Comparison of ENCODE assay signal across 8 cellular contexts in the genomic region with DNA sequence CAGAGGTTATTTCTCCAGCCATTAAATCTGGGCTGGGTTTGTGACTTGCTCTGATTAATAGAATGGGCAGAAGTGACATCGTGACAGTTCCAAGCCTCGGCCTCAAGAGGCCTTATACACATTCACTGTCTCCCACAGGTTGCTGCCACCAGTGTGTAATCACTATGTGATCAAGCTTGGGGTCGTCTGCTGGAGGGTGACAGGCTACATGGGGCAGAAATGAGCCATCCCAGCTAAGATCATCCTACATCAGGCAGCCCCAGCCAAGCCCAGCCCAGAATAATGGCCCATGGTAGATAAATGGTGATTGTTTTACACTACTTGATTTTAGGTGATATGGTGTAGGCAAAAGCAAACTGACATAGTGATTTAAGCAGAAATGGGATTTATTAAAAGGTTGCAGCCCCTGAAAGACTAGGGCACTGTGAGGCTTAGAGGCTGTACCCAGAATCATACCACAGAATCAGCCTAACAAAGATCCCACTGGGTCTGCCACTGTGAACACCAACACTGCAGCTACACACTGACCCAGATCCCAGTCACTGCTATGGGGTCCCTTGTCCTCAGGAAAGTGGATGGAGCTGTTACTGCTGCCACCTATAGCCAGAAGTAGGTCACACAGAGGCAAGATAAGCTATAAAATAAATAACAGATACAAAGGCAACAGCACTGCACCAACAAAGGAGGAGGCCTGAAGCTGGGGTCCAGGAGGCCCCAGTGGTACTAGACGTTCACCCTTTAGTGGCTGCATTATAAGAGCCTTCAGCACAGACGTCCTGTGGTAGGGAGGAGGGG.
A peak's percentile ranks its signal among the peaks of the same experiment; 100 is the strongest.
DNase-seq lines count a peak whose midpoint lies in the region; ATAC-seq, FAIRE-seq and TF ChIP-seq lines count a peak whose summit lies in the region.

No MANE protein-coding gene starts in this region.

- TF ChIP-seq CTCF in pancreas (IDR thresholded peaks at IDR 0.05) (no peak), gastroesophageal sphincter (IDR thresholded peaks at IDR 0.05) (no peak), esophagus squamous epithelium (IDR thresholded peaks at IDR 0.05) (no peak)

- 75 to 76% methylated on average over 5 of the region's 5 CpGs for WGBS in pancreas, 2 donors
- 62% methylated on average over 2 of the region's 5 CpGs; no CpG with 5 or more reads in 1 of the 2 donors for WGBS in gastroesophageal sphincter (ENCODE audit: low coverage in 1 of 2), 2 donors
- WGBS in esophagus squamous epithelium, 2 donors = 75 to 91% methylated on average over 4 to 5 of the region's 5 CpGs

- no peaks in the 10 kb centered on the region for H3K36me3 Mint-ChIP-seq in activated T-helper 17 cell treated with anti-CD3 and anti-CD28 coated beads, Interleukin-2, amount 50 U/mL, for 72 hours (ENCODE audit: low read depth)

- H3K36me3 ChIP-seq in pancreas (no peaks in the 10 kb centered on the region), gastroesophageal sphincter (no peaks in the 10 kb centered on the region), esophagus squamous epithelium (no peaks in the 10 kb centered on the region)

- H3K27me3 ChIP-seq in pancreas = no peaks in the 10 kb centered on the region
- no peaks in the 10 kb centered on the region for H3K27me3 ChIP-seq in gastroesophageal sphincter
- no peaks in the 10 kb centered on the region for H3K27me3 ChIP-seq in esophagus squamous epithelium

- ATAC-seq in HG02885 (IDR thresholded peaks at IDR 0.05; ENCODE audit: poor library complexity, unreplicated experiment) = peak; percentile 36
- ATAC-seq in activated T-helper 17 cell treated with anti-CD3 and anti-CD28 coated beads, Interleukin-2, amount 50 U/mL, for 72 hours (replicated peaks) = peak; percentile 37
- ATAC-seq in pancreas = peak in 3 of 4 donors; percentile 32 to 69 (median 56)
- no peak for ATAC-seq in gastroesophageal sphincter
- ATAC-seq in HG02610 (IDR thresholded peaks at IDR 0.05; ENCODE audit: unreplicated experiment) = no peak

- no peak overlapping the region for H3K4me3 Mint-ChIP-seq in activated T-helper 17 cell treated with anti-CD3 and anti-CD28 coated beads, Interleukin-2, amount 50 U/mL, for 72 hours

- peak; percentile 24 for DNase-seq in NCI-H748 (lab: John Stamatoyannopoulos, UW; ENCODE audit: unreplicated experiment)
- no peak for DNase-seq in NCI-H748 treated with DMSO at 0.1 percent for 48 hours (lab: John Stamatoyannopoulos, UW)
- DNase-seq in pancreas = no peak
- no peak for DNase-seq in esophagus squamous epithelium (lab: John Stamatoyannopoulos, UW)

- H3K27me3 Mint-ChIP-seq in activated T-helper 17 cell treated with anti-CD3 and anti-CD28 coated beads, Interleukin-2, amount 50 U/mL, for 72 hours = no peaks in the 10 kb centered on the region

- H3K9me3 ChIP-seq in pancreas (no peaks in the 10 kb centered on the region), gastroesophageal sphincter (no peaks in the 10 kb centered on the region), esophagus squamous epithelium (no peaks in the 10 kb centered on the region)

- no peak overlapping the region for H3K27ac ChIP-seq in pancreas
- no peak overlapping the region for H3K27ac ChIP-seq in gastroesophageal sphincter
- H3K27ac ChIP-seq in esophagus squamous epithelium = peak overlapping the region in 1 of 4 donors; percentile 10

- peak overlapping the region; percentile 41 for H3K27ac Mint-ChIP-seq in activated T-helper 17 cell treated with anti-CD3 and anti-CD28 coated beads, Interleukin-2, amount 50 U/mL, for 72 hours

- TF ChIP-seq EP300 in gastroesophageal sphincter (IDR thresholded peaks at IDR 0.05) = no peak

- intact Hi-C loops in pancreas (cut with DNase I) (no loop called here), esophagus squamous epithelium (cut with DNase I) (no loop called here)

- FAIRE-seq in pancreas (lab: Jason Lieb, UNC) = no peak

- no peak for TF ChIP-seq POLR2A in gastroesophageal sphincter (IDR thresholded peaks at IDR 0.05)
- TF ChIP-seq POLR2A in esophagus squamous epithelium (IDR thresholded peaks at IDR 0.05) = no peak

- no peaks in the 10 kb centered on the region for H3K4me1 ChIP-seq in pancreas
- no peaks in the 10 kb centered on the region for H3K4me1 ChIP-seq in gastroesophageal sphincter
- H3K4me1 ChIP-seq in esophagus squamous epithelium = no peaks in the 10 kb centered on the region

- H3K4me3 ChIP-seq in pancreas (no peak overlapping the region), gastroesophageal sphincter (no peak overlapping the region), esophagus squamous epithelium (no peak overlapping the region)

- peaks cover 11% of the 10 kb centered on the region for H3K4me1 Mint-ChIP-seq in activated T-helper 17 cell treated with anti-CD3 and anti-CD28 coated beads, Interleukin-2, amount 50 U/mL, for 72 hours

- H3K9me3 Mint-ChIP-seq in activated T-helper 17 cell treated with anti-CD3 and anti-CD28 coated beads, Interleukin-2, amount 50 U/mL, for 72 hours = peaks cover 5% of the 10 kb centered on the region

Comparison
In these comparisons a context has a peak if more than half of its experiments do, and no peak if none do; other contexts are left out.
1. ATAC-seq: peak in HG02885 (single experiment), activated T-helper 17 cell treated with anti-CD3 and anti-CD28 coated beads, Interleukin-2, amount 50 U/mL, for 72 hours (single experiment) and pancreas (3 of 4); none in gastroesophageal sphincter (single experiment) and HG02610 (single experiment).